1 cellular context compared by ENCODE assay signal in the genomic region with DNA sequence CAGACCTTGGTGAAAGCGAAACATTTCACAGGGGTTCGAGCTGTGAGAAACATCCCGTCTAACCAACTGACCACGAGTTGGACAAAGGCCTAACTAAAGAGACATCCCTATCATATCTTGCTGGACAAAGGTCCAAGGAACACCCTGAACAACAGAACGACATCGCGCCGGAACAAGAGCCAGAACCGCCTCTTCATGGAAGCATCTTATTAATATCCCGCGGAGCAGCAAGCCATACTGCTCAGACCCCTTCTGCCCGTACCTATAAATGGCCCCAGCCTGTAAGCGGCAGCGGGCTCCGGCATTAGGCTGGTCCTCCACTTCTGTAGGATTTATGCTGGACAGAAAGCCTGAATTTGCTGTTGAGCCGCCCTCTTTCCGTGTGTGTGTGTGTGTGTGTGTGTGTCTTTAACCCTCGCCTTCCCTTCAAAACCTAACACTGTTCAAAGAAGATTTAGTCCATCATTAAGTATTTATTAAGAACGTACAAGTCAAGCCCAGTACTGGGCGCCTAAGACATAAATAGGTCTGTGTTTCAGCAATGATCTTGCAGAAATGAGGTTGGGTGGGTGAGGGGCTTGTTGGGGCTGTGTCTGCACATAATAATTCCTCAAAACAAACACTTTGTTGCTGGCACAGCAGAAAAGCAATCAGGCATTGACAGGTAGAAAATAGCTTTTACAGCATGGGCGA.
TF ChIP-seq lines count a peak whose summit lies in the region.

No MANE protein-coding gene starts in this region.

TF ChIP-seq in IMR-90, 13 proteins besides CTCF, POLR2A, EP300 and RAD21 (continued from another document):
- TF ChIP-seq CEBPB (IDR thresholded peaks at IDR 0.05; ENCODE audit: low read depth, low read length) (no peak), SMC3 (IDR thresholded peaks at IDR 0.05; ENCODE audit: low read depth, low read length) (no peak), RCOR1 (IDR thresholded peaks at IDR 0.05; ENCODE audit: insufficient replicate concordance, low read length) (no peak), CHD1 (IDR thresholded peaks at IDR 0.05; ENCODE audit: low read depth, low read length) (no peak)
